ENCODE assay signal across 17 cellular contexts in genomic region chr16:84992700-84993075, GRCh38. TPM values are rescaled to one million over a fixed set of nuclear protein-coding genes. Genes with fewer than 3 reads are reported as not detected.
DNase-seq lines count a peak whose midpoint lies in the region; ATAC-seq and TF ChIP-seq lines count a peak whose summit lies in the region.
"Had no signal": no experiment of that assay in that cellular context is flagged by ENCODE, and none has a peak within 500 bp of the region (broad histone marks: within the 10 kb centered on the region; RNA-seq: fewer than 3 reads in every experiment).

No MANE protein-coding gene starts in this region.

- H3K4me1 Mint-ChIP-seq in activated T-helper 17 cell treated with anti-CD3 and anti-CD28 coated beads, Interleukin-2, amount 50 U/mL, for 72 hours: peaks cover 11% of the 10 kb centered on the region

- no peak for TF ChIP-seq POLR2A in prostate gland (IDR thresholded peaks at IDR 0.05)

- H3K9me3 Mint-ChIP-seq in activated T-helper 17 cell treated with anti-CD3 and anti-CD28 coated beads, Interleukin-2, amount 50 U/mL, for 72 hours: no peaks in the 10 kb centered on the region
- H3K9me3 Mint-ChIP-seq: activated CD8-positive, alpha-beta T cell treated with anti-CD3 and anti-CD28 coated beads for 36 hours; effector memory CD8-positive, alpha-beta T cell; natural killer cell had no signal

- CTCF ChIA-PET in RWPE1 (lab: Yijun Ruan, JAX): interaction anchor here (0.7 kb wide), 2 partner anchors 8 to 1359 kb away, joined by 3 to 5 read pairs; no protein-coding TSS in a partner anchor
- CTCF ChIA-PET in A673 (lab: Charles Lee): no interaction called here

- H3K4me3 ChIP-seq in AG10803 (ENCODE audit: low read length): peak overlapping the region; percentile 17; the same call in 1 of the 2 replicates
- H3K4me3 ChIP-seq in skin epidermis: no peak overlapping the region
- H3K4me3 ChIP-seq in prostate gland: no peak overlapping the region
- H3K4me3 ChIP-seq in A673 (ENCODE audit: low read depth, low read length, poor library complexity, severe bottlenecking): no peak overlapping the region
- H3K4me3 ChIP-seq: body of pancreas, GM12878, heart left ventricle had no signal

- H3K9me3 ChIP-seq in prostate gland (no peaks in the 10 kb centered on the region), A673 (ENCODE audit: low read depth, low read length, poor library complexity, severe bottlenecking) (no peaks in the 10 kb centered on the region)
- H3K9me3 ChIP-seq: body of pancreas, heart left ventricle had no signal

- peak; percentile 80 for DNase-seq in AG10803 (ENCODE audit: low read depth)
- DNase-seq in RWPE1 (ENCODE audit: low spot score): no peak
- DNase-seq in fibroblast of peridontal ligament (ENCODE audit: extremely low read depth): peak; percentile 79
- DNase-seq in prostate gland (ENCODE audit: low spot score): no peak
- no peak for DNase-seq in A673 (ENCODE audit: low spot score)
- DNase-seq in COLO668 (lab: John Stamatoyannopoulos, UW; ENCODE audit: unreplicated experiment): no peak
- DNase-seq: activated CD8-positive, alpha-beta T cell treated with anti-CD3 and anti-CD28 coated beads for 36 hours; activated effector memory CD4-positive, alpha-beta T cell treated with Interleukin-2 at 50 U/mL for 16 hours; body of pancreas; DND-41; effector memory CD8-positive, alpha-beta T cell; heart left ventricle; natural killer cell; stimulated activated naive CD4-positive, alpha-beta T cell treated with Interleukin-2 at 50 U/mL for 16 hours had no signal

- no peaks in the 10 kb centered on the region for H3K27me3 Mint-ChIP-seq in activated T-helper 17 cell treated with anti-CD3 and anti-CD28 coated beads, Interleukin-2, amount 50 U/mL, for 72 hours
- H3K27me3 Mint-ChIP-seq: activated CD8-positive, alpha-beta T cell treated with anti-CD3 and anti-CD28 coated beads for 36 hours; effector memory CD8-positive, alpha-beta T cell had no signal

- H3K27ac Mint-ChIP-seq in activated T-helper 17 cell treated with anti-CD3 and anti-CD28 coated beads, Interleukin-2, amount 50 U/mL, for 72 hours: no peak overlapping the region
- H3K27ac Mint-ChIP-seq: activated CD8-positive, alpha-beta T cell treated with anti-CD3 and anti-CD28 coated beads for 36 hours; effector memory CD8-positive, alpha-beta T cell; natural killer cell had no signal

- no peak for TF ChIP-seq CTCF in AG10803 (conservative IDR thresholded peaks at IDR 0.05; ENCODE audit: low read length)
- no peak for TF ChIP-seq CTCF in RWPE1 (conservative IDR thresholded peaks at IDR 0.05; ENCODE audit: low read depth)
- TF ChIP-seq CTCF in prostate gland (IDR thresholded peaks at IDR 0.05): no peak
- TF ChIP-seq CTCF in A673 (conservative IDR thresholded peaks at IDR 0.05; ENCODE audit: low read depth, low read length): no peak

- BruUV-seq in A673 (replicated peaks; lab: Mats Ljungman, UMichigan): no TSS peak

- intact Hi-C loops in prostate gland (cut with DNase I) (no loop called here), A673 (cut with micrococcal nuclease; ENCODE audit: unreplicated experiment) (no loop called here)

- 74% methylated on average over 3 of the region's 3 CpGs for WGBS in prostate gland

- H3K4me1 ChIP-seq in prostate gland (replicated peaks) (peaks cover 17% of the 10 kb centered on the region), A673 (ENCODE audit: insufficient read depth, low read length, poor library complexity, severe bottlenecking) (no peaks in the 10 kb centered on the region)

- no peak for ATAC-seq in activated T-helper 17 cell treated with anti-CD3 and anti-CD28 coated beads, Interleukin-2, amount 50 U/mL, for 72 hours (replicated peaks)
- ATAC-seq: activated CD8-positive, alpha-beta T cell treated with anti-CD3 and anti-CD28 coated beads for 36 hours; body of pancreas; effector memory CD8-positive, alpha-beta T cell; GM12878; heart left ventricle; natural killer cell had no signal

- no peak overlapping the region for H3K4me3 Mint-ChIP-seq in activated T-helper 17 cell treated with anti-CD3 and anti-CD28 coated beads, Interleukin-2, amount 50 U/mL, for 72 hours
- H3K4me3 Mint-ChIP-seq: activated CD8-positive, alpha-beta T cell treated with anti-CD3 and anti-CD28 coated beads for 36 hours; effector memory CD8-positive, alpha-beta T cell; natural killer cell had no signal

- H3K27me3 ChIP-seq in prostate gland (replicated peaks; ENCODE audit: insufficient read depth): no peaks in the 10 kb centered on the region
- H3K27me3 ChIP-seq in A673 (replicated peaks; ENCODE audit: insufficient read depth, low read depth, low read length, poor library complexity): no peaks in the 10 kb centered on the region
- H3K27me3 ChIP-seq: body of pancreas, heart left ventricle had no signal

- POLR2A ChIA-PET in RWPE1 (lab: Yijun Ruan, JAX; ENCODE audit: low non-redundant PET): no interaction called here
- POLR2A ChIA-PET in A673 (lab: Charles Lee; ENCODE audit: low non-redundant PET): no interaction called here

- peak overlapping the region; percentile 99 for H3K27ac ChIP-seq in RWPE1
- peak overlapping the region in 13 of 21 experiments; percentile 13 to 91 (median 50) for H3K27ac ChIP-seq in skin epidermis
- peak overlapping the region in 1 of 2 donors; percentile 93 for H3K27ac ChIP-seq in prostate gland
- H3K27ac ChIP-seq in A673 (ENCODE audit: low read depth, low read length, poor library complexity, severe bottlenecking): no peak overlapping the region

- peaks cover 2 to 18% of the 10 kb centered on the region in 2 donors for H3K36me3 ChIP-seq in prostate gland
- peaks cover 26% of the 10 kb centered on the region for H3K36me3 ChIP-seq in A673 (ENCODE audit: insufficient read depth, low read length, poor library complexity, severe bottlenecking)

- peaks cover 80% of the 10 kb centered on the region for H3K36me3 Mint-ChIP-seq in activated T-helper 17 cell treated with anti-CD3 and anti-CD28 coated beads, Interleukin-2, amount 50 U/mL, for 72 hours (ENCODE audit: low read depth)
- H3K36me3 Mint-ChIP-seq: natural killer cell had no signal

RNA-seq across cellular contexts. Expression of gene ZDHHC7, which starts 18.6 kb away (rescaled TPM):
- total RNA-seq in prostate gland (10 to 100 TPM; 64.6 TPM), A673 (2021) (42.5 and 43.5 TPM in 2 replicates)
- total RNA-seq in activated T-helper 17 cell treated with anti-CD3 and anti-CD28 coated beads, Interleukin-2, amount 50 U/mL, for 72 hours: 10 to 100 TPM; 25.2 to 32.9 TPM

RNA-seq across cellular contexts. Expression of gene KIAA0513, which starts 34.9 kb away (rescaled TPM):
- total RNA-seq in prostate gland (10 to 100 TPM; 14.4 to 29.4 TPM), A673 (2021) (2.8 and 2.9 TPM in 2 replicates)
- 1 to 10 TPM; 3.9 to 9.6 TPM for total RNA-seq in activated T-helper 17 cell treated with anti-CD3 and anti-CD28 coated beads, Interleukin-2, amount 50 U/mL, for 72 hours

Comparison
In these comparisons a context has a peak if more than half of its experiments do, and no peak if none do; other contexts are left out.
1. DNase-seq: peak in AG10803 (single experiment) and fibroblast of peridontal ligament (single experiment); none in RWPE1 (single experiment), prostate gland (single experiment), A673 (single experiment) and COLO668 (single experiment).